Comparison of ENCODE assay signal across 24 cellular contexts in the genomic region with DNA sequence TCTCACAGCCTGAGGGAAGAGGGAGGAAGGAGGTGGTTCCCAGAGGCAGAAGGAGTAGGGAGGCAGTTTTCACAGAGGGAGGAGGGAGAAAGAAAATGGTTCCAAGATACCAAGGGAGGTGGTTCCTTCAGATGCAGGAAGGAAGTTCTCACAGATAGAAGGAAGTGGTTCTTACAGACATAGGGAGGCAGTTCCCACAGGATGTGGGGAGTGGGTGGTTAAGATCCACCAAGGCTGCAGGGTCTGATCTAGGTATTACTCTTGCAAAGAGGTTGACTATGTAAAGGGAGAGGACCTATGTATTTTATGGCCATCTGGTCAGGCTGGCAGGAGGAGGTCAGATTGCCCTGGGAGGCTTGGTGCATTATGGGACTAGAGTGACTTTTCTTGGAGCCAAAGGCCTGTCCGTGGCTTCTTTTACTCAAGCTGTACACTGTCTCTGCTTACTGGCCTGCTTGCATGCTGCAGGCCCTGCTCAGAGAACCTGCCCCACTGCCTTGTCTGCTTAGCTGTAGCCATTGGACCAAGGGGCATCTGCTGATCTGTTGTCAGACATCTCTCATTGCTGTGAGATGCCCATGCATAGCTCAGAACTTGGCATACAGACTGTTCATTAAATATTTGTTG.
DNase-seq lines count a peak whose midpoint lies in the region; ATAC-seq and TF ChIP-seq lines count a peak whose summit lies in the region.
"Had no signal": no experiment of that assay in that cellular context is flagged by ENCODE, and none has a peak within 500 bp of the region (broad histone marks: within the 10 kb centered on the region; RNA-seq: fewer than 3 reads in every experiment).

No MANE protein-coding gene starts in this region.

- H2AFZ ChIP-seq in DND-41 (ENCODE audit: low read depth, low read length), result 0 out of 2 replicates have a peak overlapping the region, but pooled peaks have one; percentile 3

- TF ChIP-seq CTCF in DND-41 (IDR thresholded peaks at IDR 0.05; ENCODE audit: borderline replicate concordance, extremely low read depth, low read length, poor library complexity, severe bottlenecking), result no peak

- H3K9me3 Mint-ChIP-seq in immature natural killer cell, result peaks cover 0 to 10% (median 3%) of the 10 kb centered on the region in 6 donors
- H3K9me3 Mint-ChIP-seq: CD4-positive, alpha-beta T cell had no signal

- H3K36me3 Mint-ChIP-seq in immature natural killer cell, result peaks cover 0 to 12% (median 0%) of the 10 kb centered on the region in 3 donors

- no peaks in the 10 kb centered on the region for H3K27me3 ChIP-seq in BLaER1
- no peaks in the 10 kb centered on the region for H3K27me3 ChIP-seq in DND-41 (ENCODE audit: insufficient read depth, low read length, poor library complexity)
- H3K27me3 ChIP-seq: BE2C had no signal

- peak overlapping the region in 5 of 6 donors; percentile 41 to 73 (median 49) for H3K27ac Mint-ChIP-seq in immature natural killer cell
- H3K27ac Mint-ChIP-seq: CD4-positive, alpha-beta T cell had no signal

- peak overlapping the region; percentile 73 for H3K4me2 ChIP-seq in BLaER1
- H3K4me2 ChIP-seq in DND-41 (ENCODE audit: insufficient read depth, low read length), result peak overlapping the region; percentile 37

- peaks cover 34 to 52% of the 10 kb centered on the region in 2 donors for H3K4me1 Mint-ChIP-seq in immature natural killer cell

- no peak overlapping the region for H3K4me3 ChIP-seq in BLaER1
- peak overlapping the region in 1 of 2 experiments; percentile 4; a peak in 1 of 4 replicates for H3K4me3 ChIP-seq in DND-41 (ENCODE audit: low read depth in 1 of 2, low read length in 2 of 2)
- H3K4me3 ChIP-seq: GM12878 had no signal

- H3K9me3 ChIP-seq in BLaER1 (peaks cover 11% of the 10 kb centered on the region; the same call in 1 of the 2 replicates), DND-41 (ENCODE audit: insufficient read depth, low read length, severe bottlenecking) (peaks cover 10% of the 10 kb centered on the region)
- H3K9me3 ChIP-seq: BE2C had no signal

- peaks cover 0 to 2% (median 2%) of the 10 kb centered on the region in 3 donors for H3K27me3 Mint-ChIP-seq in immature natural killer cell (ENCODE audit: low read depth in 3 of 3)
- H3K27me3 Mint-ChIP-seq: CD4-positive, alpha-beta T cell had no signal

- peak; percentile 92 for DNase-seq in DND-41
- DNase-seq in MV-4-11 (lab: John Stamatoyannopoulos, UW), result peak; percentile 50
- DNase-seq in immature natural killer cell, result no peak
- no peak for DNase-seq in HK-2 (ENCODE audit: unreplicated experiment)
- no peak for DNase-seq in kidney tubule cell (ENCODE audit: low spot score)
- DNase-seq in NCI-H526 treated with DMSO at 0.1 percent for 48 hours (lab: John Stamatoyannopoulos, UW), result no peak
- no peak for DNase-seq in stimulated activated CD4-positive, alpha-beta T cell treated with anti-CD3 and anti-CD28 coated beads, Interleukin-4, amount 100 ng/mL, for 1 hour
- DNase-seq: BE2C; CD4-positive, alpha-beta T cell; COR-L47; DMS79; KBM-7; NCI-H1694; NCI-H2081 treated with DMSO at 0.1 percent for 48 hours; NCI-H2171 treated with DMSO at 0.1 percent for 48 hours; NCI-H446 treated with DMSO at 0.1 percent for 48 hours; NCI-H69; NK-92 treated with Interleukin-12 subunit alpha and Interleukin-12 subunit beta, amount 100 ng/mL, for 24 hours; SIG-M5 had no signal

- no peak overlapping the region for H3K9ac ChIP-seq in BLaER1
- H3K9ac ChIP-seq in DND-41 (ENCODE audit: low read depth, low read length), result peak overlapping the region; percentile 65

- H3K4me1 ChIP-seq in BLaER1, result peaks cover 31% of the 10 kb centered on the region
- H3K4me1 ChIP-seq in DND-41 (ENCODE audit: insufficient read depth, low read length), result peaks cover 78% of the 10 kb centered on the region
- H3K4me1 ChIP-seq: BE2C had no signal

- peak; percentile 69 for ATAC-seq in DND-41 (ENCODE audit: insufficient read depth, low read depth)
- ATAC-seq: GM12878, HepG2, Panc1, SK-N-SH treated with all-trans-retinoic acid at 6 μM for 48 hours had no signal

- H4K20me1 ChIP-seq in BLaER1, result no peaks in the 10 kb centered on the region
- H4K20me1 ChIP-seq in DND-41 (ENCODE audit: insufficient read depth, low read length), result no peaks in the 10 kb centered on the region

- peak overlapping the region; percentile 25 to 66 (median 56) for H3K4me3 Mint-ChIP-seq in immature natural killer cell
- H3K4me3 Mint-ChIP-seq: CD4-positive, alpha-beta T cell had no signal

- H3K36me3 ChIP-seq in BLaER1 (no peaks in the 10 kb centered on the region), DND-41 (ENCODE audit: insufficient read depth, low read length) (no peaks in the 10 kb centered on the region)
- H3K36me3 ChIP-seq: BE2C had no signal

- no peak overlapping the region; the same call in 1 of the 2 replicates for H3K27ac ChIP-seq in BLaER1
- peak overlapping the region; percentile 99 for H3K27ac ChIP-seq in DND-41 (ENCODE audit: low read length)

- H3K79me2 ChIP-seq in DND-41 (ENCODE audit: insufficient read depth, low read length), result no peaks in the 10 kb centered on the region

Comparison
In these comparisons a context has a peak if more than half of its experiments do, and no peak if none do; other contexts are left out.
1. DNase-seq: peak in DND-41 (single experiment) and MV-4-11 (single experiment); none in immature natural killer cell (0 of 3), HK-2 (single experiment), kidney tubule cell (single experiment), NCI-H526 treated with DMSO at 0.1 percent for 48 hours (single experiment) and stimulated activated CD4-positive, alpha-beta T cell treated with anti-CD3 and anti-CD28 coated beads, Interleukin-4, amount 100 ng/mL, for 1 hour (single experiment).